Comparison of ENCODE assay signal across 28 cellular contexts in the genomic region with DNA sequence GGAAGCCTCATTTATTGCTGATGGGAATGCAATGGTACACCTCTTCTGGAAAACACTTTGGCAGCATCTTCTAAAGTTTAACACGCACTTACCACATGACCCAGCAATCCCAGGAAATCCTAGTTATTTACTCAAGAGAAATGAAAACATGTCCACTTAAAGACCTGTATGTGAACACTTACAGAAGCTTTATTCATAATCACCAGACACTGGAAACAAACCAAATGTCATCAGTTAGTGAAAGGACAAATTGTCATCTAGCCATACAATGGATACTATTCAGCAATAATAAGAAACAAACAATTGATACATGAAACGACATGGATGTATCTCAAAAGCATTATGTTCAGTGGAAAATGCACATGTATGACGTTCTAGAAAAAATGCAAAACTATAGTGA. TPM values are rescaled to one million over a fixed set of nuclear protein-coding genes. Genes with fewer than 3 reads are reported as not detected.
A peak's percentile ranks its signal among the peaks of the same experiment; 100 is the strongest.
DNase-seq lines count a peak whose midpoint lies in the region; ATAC-seq and TF ChIP-seq lines count a peak whose summit lies in the region.
"Had no signal": no experiment of that assay in that cellular context is flagged by ENCODE, and none has a peak within 500 bp of the region (broad histone marks: within the 10 kb centered on the region; RNA-seq: fewer than 3 reads in every experiment).

No MANE protein-coding gene starts in this region.

- H2BK15ac ChIP-seq in H9 (ENCODE audit: low read depth, low read length), result no peak overlapping the region

- peaks cover 1% of the 10 kb centered on the region for H3K27me3 Mint-ChIP-seq in H9 (ENCODE audit: low read depth)

- intact Hi-C loops in dorsolateral prefrontal cortex (cut with DNase I) (no loop called here), colonic mucosa (cut with DNase I) (no loop called here)

- H2BK12ac ChIP-seq in H9 (ENCODE audit: insufficient read length, low read depth, low read length), result no peak overlapping the region

- no peak overlapping the region for H2AK5ac ChIP-seq in H9 (ENCODE audit: insufficient read length, low read length)

- H3K9ac ChIP-seq in H9 (ENCODE audit: extremely low read depth, insufficient read length, low read length) (no peak overlapping the region), colonic mucosa (ENCODE audit: low read depth in 2 of 2, low read length in 2 of 2) (no peak overlapping the region)

- no peak overlapping the region for H4K91ac ChIP-seq in H9 (ENCODE audit: insufficient read length, low read depth, low read length)

- no peaks in the 10 kb centered on the region for H3K9me3 Mint-ChIP-seq in H9
- H3K9me3 Mint-ChIP-seq: CD8-positive, alpha-beta T cell had no signal

- H3K56ac ChIP-seq in H9 (ENCODE audit: insufficient read length, low read depth, low read length), result no peak overlapping the region

- no peaks in the 10 kb centered on the region for H3K4me1 Mint-ChIP-seq in H9

- H3K27ac ChIP-seq in dorsolateral prefrontal cortex (peak overlapping the region in 58 of 59 donors; percentile 6 to 93 (median 84)), layer of hippocampus (ENCODE audit: low read depth, low read length) (peak overlapping the region; percentile 59), substantia nigra (ENCODE audit: low read depth, low read length, poor library complexity, severe bottlenecking) (peak overlapping the region; percentile 64), H9 (ENCODE audit: insufficient read length, low read depth, low read length) (no peak overlapping the region), colonic mucosa (no peak overlapping the region)
- H3K27ac ChIP-seq: A549 had no signal

- no peaks in the 10 kb centered on the region for H3K23me2 ChIP-seq in H9 (ENCODE audit: insufficient read length, low read depth, low read length, poor library complexity, severe bottlenecking)

- TF ChIP-seq CTCF in dorsolateral prefrontal cortex (IDR thresholded peaks at IDR 0.05 in 54 of 56, conservative IDR thresholded peaks at IDR 0.05 in 2 of 56; ENCODE audit: low read depth in 1 of 56, partially characterized antibody in 56 of 56), result peak in 2 of 56 donors; percentile 8 to 10
- no peak for TF ChIP-seq CTCF in H9 (conservative IDR thresholded peaks at IDR 0.05)
- no peak for TF ChIP-seq CTCF in colonic mucosa (IDR thresholded peaks at IDR 0.05)

- no peak overlapping the region for H2BK120ac ChIP-seq in H9 (ENCODE audit: low read depth, low read length, poor library complexity, severe bottlenecking)

- H3K23ac ChIP-seq in H9 (ENCODE audit: insufficient read length, low read depth, low read length), result no peak overlapping the region

- no peaks in the 10 kb centered on the region for H3K79me1 ChIP-seq in H9 (ENCODE audit: insufficient read depth, low read depth, low read length, poor library complexity, severe bottlenecking)

- in situ Hi-C loops in SK-MEL-5 (cut with HindIII; ENCODE audit: low pct_unique_long_range_greater_than_20kb, low sequenced_read_pairs), result loop anchor here (25.0 kb wide), 1 partner anchor 92 kb away; no protein-coding TSS in a partner anchor

- H3K4me3 Mint-ChIP-seq in H9, result no peak overlapping the region
- H3K4me3 Mint-ChIP-seq: CD8-positive, alpha-beta T cell had no signal

- H2BK20ac ChIP-seq in H9 (ENCODE audit: low read depth, low read length, poor library complexity, severe bottlenecking), result no peak overlapping the region

- H3K14ac ChIP-seq in H9 (ENCODE audit: insufficient read depth, low read length), result no peak overlapping the region

- H3K4me2 ChIP-seq in H9 (ENCODE audit: insufficient read depth, insufficient read length, low read length), result no peak overlapping the region
- H3K4me2 ChIP-seq: A549 had no signal

- H3K18ac ChIP-seq in H9 (ENCODE audit: insufficient read length, low read depth, low read length), result no peak overlapping the region

- H3K4ac ChIP-seq in H9 (ENCODE audit: low read depth, low read length), result no peak overlapping the region

- H3K4me3 ChIP-seq in dorsolateral prefrontal cortex (peak overlapping the region in 24 of 59 donors; percentile 3 to 55 (median 22)), colonic mucosa (no peak overlapping the region)
- H3K4me3 ChIP-seq: A549 had no signal

- H3K36me3 Mint-ChIP-seq in H9 (ENCODE audit: insufficient read depth in 1 of 3, low read depth in 3 of 3), result no peaks in the 10 kb centered on the region
- H3K36me3 Mint-ChIP-seq: CD8-positive, alpha-beta T cell had no signal

- H3K27me3 ChIP-seq in dorsolateral prefrontal cortex, result no peaks in the 10 kb centered on the region
- no peaks in the 10 kb centered on the region for H3K27me3 ChIP-seq in layer of hippocampus (ENCODE audit: control insufficient read depth, insufficient read depth, low read length)
- no peaks in the 10 kb centered on the region for H3K27me3 ChIP-seq in H9 (ENCODE audit: insufficient read depth, low read length)
- H3K27me3 ChIP-seq in colonic mucosa, result no peaks in the 10 kb centered on the region

- H4K20me1 ChIP-seq in H9 (ENCODE audit: control insufficient read depth, insufficient read depth, insufficient read length), result no peaks in the 10 kb centered on the region

- WGBS in H9 (ENCODE audit: extremely low coverage, insufficient read length, low lambda C conversion rate), result no CpG with 5 or more reads among the region's 3 CpGs

- no peaks in the 10 kb centered on the region for H3K79me2 ChIP-seq in H9 (ENCODE audit: insufficient read depth, low read length)

- H3K9me3 ChIP-seq in H9 (ENCODE audit: control insufficient read depth, low read depth, low read length) (no peaks in the 10 kb centered on the region), colonic mucosa (no peaks in the 10 kb centered on the region)
- H3K9me3 ChIP-seq: A549 had no signal

- no peak overlapping the region for H4K5ac ChIP-seq in H9 (ENCODE audit: insufficient read length, low read depth, low read length)

- H3K4me1 ChIP-seq in H9 (ENCODE audit: insufficient read depth, low read length) (no peaks in the 10 kb centered on the region), colonic mucosa (no peaks in the 10 kb centered on the region)
- H3K4me1 ChIP-seq: A549 had no signal

- no peak overlapping the region for H2AFZ ChIP-seq in H9 (ENCODE audit: low read length)

- no peak overlapping the region for H3T11ph ChIP-seq in H9 (ENCODE audit: low read length)

- H3K36me3 ChIP-seq in colonic mucosa, result no peaks in the 10 kb centered on the region

- H2BK5ac ChIP-seq in H9 (ENCODE audit: insufficient read length, low read length), result no peak overlapping the region

- H4K8ac ChIP-seq in H9 (replicated peaks; ENCODE audit: insufficient read length, low read depth, low read length), result no peak overlapping the region

- DNase-seq in SK-MEL-5 (ENCODE audit: low read depth, low spot score) (peak; percentile 94), dorsolateral prefrontal cortex (no peak), substantia nigra (lab: John Stamatoyannopoulos, UW) (peak in 1 of 49 donors; percentile 14), H9 (no peak), colonic mucosa (no peak)
- DNase-seq: AML-193; CD8-positive, alpha-beta T cell; DMS 273 treated with DMSO at 0.1 percent for 48 hours; DMS79; EL; GF-D8; GOT3; Kasumi-1; MV-4-11; NCI-H1105; NCI-H1436 treated with DMSO at 0.1 percent for 48 hours; NCI-H1930; NCI-H2171; NCI-H226; NCI-H510A; NCI-H69; RPMI8226; SHP77 had no signal

- H3K27ac Mint-ChIP-seq in H9, result no peak overlapping the region
- H3K27ac Mint-ChIP-seq: CD8-positive, alpha-beta T cell had no signal

- no peak for ATAC-seq in HG02938 (IDR thresholded peaks at IDR 0.05; ENCODE audit: unreplicated experiment)
- ATAC-seq: A549; CD8-positive, alpha-beta T cell; HCT116 had no signal

RNA-seq across cellular contexts. Expression of gene DNER, which starts 10.1 kb away (rescaled TPM):
- total RNA-seq in SK-MEL-5 (2014; rRNA removed; shearing (Covaris generic)), result 32.9 and 34.3 TPM in 2 replicates
- 170 and 210 TPM in 2 replicates for polyA plus RNA-seq in SK-MEL-5 (2015; cell fraction: cytosol; rRNA removed)
- polyA plus RNA-seq in SK-MEL-5 (2015; cell fraction: nucleus; rRNA removed), result 26.2 and 31.7 TPM in 2 replicates
- total RNA-seq in dorsolateral prefrontal cortex (100 to 1,000 TPM in 84 of 120 experiments, 10 to 100 TPM in 36; 64.8 to 277 (median 109) TPM), H9 (2021) (1.0 and 1.1 TPM in 2 replicates), colonic mucosa (1 to 10 TPM in 1 of 2 donors, under 1 TPM in 1; 0.27 to 1.7 TPM)
- total RNA-seq: CD8-positive, alpha-beta T cell; HT-29 had no signal

Comparison
In these comparisons a context has a peak if more than half of its experiments do, and no peak if none do; other contexts are left out.
1. H3K27ac ChIP-seq: peak in dorsolateral prefrontal cortex (58 of 59), layer of hippocampus (single experiment) and substantia nigra (single experiment); none in H9 (single experiment) and colonic mucosa (single experiment).
2. RNA of gene DNER, which starts 10.1 kb away (total RNA-seq): 64.8 to 277 TPM in dorsolateral prefrontal cortex and 32.9 to 34.3 TPM in SK-MEL-5; 0.27 to 1.7 TPM in colonic mucosa and 1.0 to 1.1 TPM in H9; every median in the first group is over 10 times any median in the second.